Comparison of ENCODE assay signal across 2 cellular contexts in the genomic region with DNA sequence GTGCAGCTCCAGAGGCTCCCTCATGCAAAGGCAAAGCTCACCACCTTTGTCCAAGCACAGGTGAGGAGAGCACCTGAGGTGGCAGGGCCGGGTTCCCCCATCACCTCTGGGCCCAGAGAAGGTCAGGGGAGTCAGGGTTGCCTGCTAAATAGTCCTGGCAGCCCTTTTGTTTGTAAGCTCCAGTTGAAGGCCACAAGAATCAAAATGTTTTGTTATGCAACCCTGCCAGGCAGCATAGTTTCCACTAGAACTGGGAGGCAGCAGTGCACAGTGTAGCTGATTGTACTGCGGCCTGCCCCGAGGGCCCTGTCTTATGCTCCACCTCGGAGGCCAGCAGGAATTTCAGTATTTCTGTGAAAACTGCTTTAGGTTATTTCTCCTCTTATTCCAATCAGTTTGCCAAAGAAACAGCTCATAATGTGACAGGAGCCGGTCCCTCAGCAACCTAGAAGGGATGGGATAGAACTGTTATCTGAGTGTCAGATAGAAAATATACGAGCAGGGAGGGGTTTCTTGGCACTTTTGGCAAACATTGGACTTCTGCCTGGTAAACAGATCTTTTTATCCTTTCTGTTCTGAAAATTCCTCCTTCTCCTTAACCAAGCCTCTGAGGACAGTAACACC.
TF ChIP-seq lines count a peak whose summit lies in the region.

No MANE protein-coding gene starts in this region.

TF ChIP-seq in IMR-90, 13 proteins besides CTCF, POLR2A, EP300 and RAD21 (continued from another document):
- TF ChIP-seq, protein P1, sequence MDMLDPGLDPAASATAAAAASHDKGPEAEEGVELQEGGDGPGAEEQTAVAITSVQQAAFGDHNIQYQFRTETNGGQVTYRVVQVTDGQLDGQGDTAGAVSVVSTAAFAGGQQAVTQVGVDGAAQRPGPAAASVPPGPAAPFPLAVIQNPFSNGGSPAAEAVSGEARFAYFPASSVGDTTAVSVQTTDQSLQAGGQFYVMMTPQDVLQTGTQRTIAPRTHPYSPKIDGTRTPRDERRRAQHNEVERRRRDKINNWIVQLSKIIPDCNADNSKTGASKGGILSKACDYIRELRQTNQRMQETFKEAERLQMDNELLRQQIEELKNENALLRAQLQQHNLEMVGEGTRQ (IDR thresholded peaks at IDR 0.05; ENCODE audit: low read depth, low read length), result no peak
- peak; percentile 71 for TF ChIP-seq CEBPB (IDR thresholded peaks at IDR 0.05; ENCODE audit: low read depth, low read length)
- no peak for TF ChIP-seq RFX5 (IDR thresholded peaks at IDR 0.05; ENCODE audit: low read depth, low read length)
- TF ChIP-seq RCOR1 (IDR thresholded peaks at IDR 0.05; ENCODE audit: insufficient replicate concordance, low read length), result no peak
- no peak for TF ChIP-seq MXI1 (IDR thresholded peaks at IDR 0.05; ENCODE audit: borderline replicate concordance, low read depth, low read length)
- TF ChIP-seq FOS (IDR thresholded peaks at IDR 0.05; ENCODE audit: low read depth, low read length), result no peak
- no peak for TF ChIP-seq BHLHE40 (IDR thresholded peaks at IDR 0.05; ENCODE audit: low read depth, low read length)

TF ChIP-seq in liver, 16 proteins besides CTCF, POLR2A, EP300 and RAD21 (continued from another document):
- TF ChIP-seq, protein P2, sequence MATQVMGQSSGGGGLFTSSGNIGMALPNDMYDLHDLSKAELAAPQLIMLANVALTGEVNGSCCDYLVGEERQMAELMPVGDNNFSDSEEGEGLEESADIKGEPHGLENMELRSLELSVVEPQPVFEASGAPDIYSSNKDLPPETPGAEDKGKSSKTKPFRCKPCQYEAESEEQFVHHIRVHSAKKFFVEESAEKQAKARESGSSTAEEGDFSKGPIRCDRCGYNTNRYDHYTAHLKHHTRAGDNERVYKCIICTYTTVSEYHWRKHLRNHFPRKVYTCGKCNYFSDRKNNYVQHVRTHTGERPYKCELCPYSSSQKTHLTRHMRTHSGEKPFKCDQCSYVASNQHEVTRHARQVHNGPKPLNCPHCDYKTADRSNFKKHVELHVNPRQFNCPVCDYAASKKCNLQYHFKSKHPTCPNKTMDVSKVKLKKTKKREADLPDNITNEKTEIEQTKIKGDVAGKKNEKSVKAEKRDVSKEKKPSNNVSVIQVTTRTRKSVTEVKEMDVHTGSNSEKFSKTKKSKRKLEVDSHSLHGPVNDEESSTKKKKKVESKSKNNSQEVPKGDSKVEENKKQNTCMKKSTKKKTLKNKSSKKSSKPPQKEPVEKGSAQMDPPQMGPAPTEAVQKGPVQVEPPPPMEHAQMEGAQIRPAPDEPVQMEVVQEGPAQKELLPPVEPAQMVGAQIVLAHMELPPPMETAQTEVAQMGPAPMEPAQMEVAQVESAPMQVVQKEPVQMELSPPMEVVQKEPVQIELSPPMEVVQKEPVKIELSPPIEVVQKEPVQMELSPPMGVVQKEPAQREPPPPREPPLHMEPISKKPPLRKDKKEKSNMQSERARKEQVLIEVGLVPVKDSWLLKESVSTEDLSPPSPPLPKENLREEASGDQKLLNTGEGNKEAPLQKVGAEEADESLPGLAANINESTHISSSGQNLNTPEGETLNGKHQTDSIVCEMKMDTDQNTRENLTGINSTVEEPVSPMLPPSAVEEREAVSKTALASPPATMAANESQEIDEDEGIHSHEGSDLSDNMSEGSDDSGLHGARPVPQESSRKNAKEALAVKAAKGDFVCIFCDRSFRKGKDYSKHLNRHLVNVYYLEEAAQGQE (IDR thresholded peaks at IDR 0.05), result peak; percentile 20
- TF ChIP-seq, protein P3, sequence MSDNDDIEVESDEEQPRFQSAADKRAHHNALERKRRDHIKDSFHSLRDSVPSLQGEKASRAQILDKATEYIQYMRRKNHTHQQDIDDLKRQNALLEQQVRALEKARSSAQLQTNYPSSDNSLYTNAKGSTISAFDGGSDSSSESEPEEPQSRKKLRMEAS (IDR thresholded peaks at IDR 0.05), result no peak
- TF ChIP-seq NR2F2 (IDR thresholded peaks at IDR 0.05), result no peak
- TF ChIP-seq YY1 (IDR thresholded peaks at IDR 0.05), result peak; percentile 53
- TF ChIP-seq RXRA (IDR thresholded peaks at IDR 0.05), result peak; percentile 54 to 69
- no peak for TF ChIP-seq HNF4G (IDR thresholded peaks at IDR 0.05)
- TF ChIP-seq EGR1 (IDR thresholded peaks at IDR 0.05; ENCODE audit: low read depth in 2 of 2), result no peak
- no peak for TF ChIP-seq GABPA (IDR thresholded peaks at IDR 0.05 in 1 of 2, conservative IDR thresholded peaks at IDR 0.05 in 1 of 2)
- TF ChIP-seq FOXA1 (IDR thresholded peaks at IDR 0.05), result no peak
- TF ChIP-seq, protein P4, sequence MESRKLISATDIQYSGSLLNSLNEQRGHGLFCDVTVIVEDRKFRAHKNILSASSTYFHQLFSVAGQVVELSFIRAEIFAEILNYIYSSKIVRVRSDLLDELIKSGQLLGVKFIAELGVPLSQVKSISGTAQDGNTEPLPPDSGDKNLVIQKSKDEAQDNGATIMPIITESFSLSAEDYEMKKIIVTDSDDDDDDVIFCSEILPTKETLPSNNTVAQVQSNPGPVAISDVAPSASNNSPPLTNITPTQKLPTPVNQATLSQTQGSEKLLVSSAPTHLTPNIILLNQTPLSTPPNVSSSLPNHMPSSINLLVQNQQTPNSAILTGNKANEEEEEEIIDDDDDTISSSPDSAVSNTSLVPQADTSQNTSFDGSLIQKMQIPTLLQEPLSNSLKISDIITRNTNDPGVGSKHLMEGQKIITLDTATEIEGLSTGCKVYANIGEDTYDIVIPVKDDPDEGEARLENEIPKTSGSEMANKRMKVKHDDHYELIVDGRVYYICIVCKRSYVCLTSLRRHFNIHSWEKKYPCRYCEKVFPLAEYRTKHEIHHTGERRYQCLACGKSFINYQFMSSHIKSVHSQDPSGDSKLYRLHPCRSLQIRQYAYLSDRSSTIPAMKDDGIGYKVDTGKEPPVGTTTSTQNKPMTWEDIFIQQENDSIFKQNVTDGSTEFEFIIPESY (IDR thresholded peaks at IDR 0.05), result no peak
- TF ChIP-seq, protein P5, sequence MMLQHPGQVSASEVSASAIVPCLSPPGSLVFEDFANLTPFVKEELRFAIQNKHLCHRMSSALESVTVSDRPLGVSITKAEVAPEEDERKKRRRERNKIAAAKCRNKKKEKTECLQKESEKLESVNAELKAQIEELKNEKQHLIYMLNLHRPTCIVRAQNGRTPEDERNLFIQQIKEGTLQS (IDR thresholded peaks at IDR 0.05), result no peak
